16 cellular contexts compared by ENCODE assay signal in genomic region chr1:17099941-17100340, GRCh38. TPM values are rescaled to one million over a fixed set of nuclear protein-coding genes. Genes with fewer than 3 reads are reported as not detected.
"Had no signal": no experiment of that assay in that cellular context is flagged by ENCODE, and none has a peak within 500 bp of the region (broad histone marks: within the 10 kb centered on the region; RNA-seq: fewer than 3 reads in every experiment).

No MANE protein-coding gene starts in this region.

- H3K36me3 ChIP-seq: cardiac muscle cell, tibial artery, uterus had no signal

- H2AFZ ChIP-seq: hepatocyte had no signal

- FAIRE-seq: astrocyte, colon had no signal

- H3K4me1 ChIP-seq: uterus had no signal

- H3K4me3 Mint-ChIP-seq: naive B cell; stimulated activated memory B cell treated with anti-CD40 and anti-IgM and Interleukin-4, amounts not matched to agents 10 μg/mL and 1 μg/mL and 100 μg/mL, for 72 hours had no signal

- H3K4me2 ChIP-seq: hepatocyte had no signal

- H3K9me3 Mint-ChIP-seq: naive B cell; stimulated activated memory B cell treated with anti-CD40 and anti-IgM and Interleukin-4, amounts not matched to agents 10 μg/mL and 1 μg/mL and 100 μg/mL, for 72 hours had no signal

- H3K27me3 Mint-ChIP-seq: naive B cell had no signal

- H3K79me2 ChIP-seq: hepatocyte had no signal

- H3K9me3 ChIP-seq: tibial artery, uterus had no signal

- DNase-seq: activated CD4-positive, CD25-positive, alpha-beta regulatory T cell treated with anti-CD3 and anti-CD28 coated beads, Interleukin-2, amount 50 U/mL, for 72 hours; activated naive CD4-positive, alpha-beta T cell; islet precursor cell; naive B cell; retina; stimulated activated CD4-positive, alpha-beta T cell treated with anti-CD3 and anti-CD28 coated beads, Interleukin-2, amount 100 ng/mL, for 48 hours; tibial artery; uterus had no signal

- H3K27ac ChIP-seq: cardiac muscle cell, hepatocyte, tibial artery, uterus had no signal

- H3K27ac Mint-ChIP-seq: stimulated activated memory B cell treated with anti-CD40 and anti-IgM and Interleukin-4, amounts not matched to agents 10 μg/mL and 1 μg/mL and 100 μg/mL, for 72 hours had no signal

- ATAC-seq: esophagus mucosa; left lobe of liver; stimulated activated memory B cell treated with anti-CD40 and anti-IgM and Interleukin-4, amounts not matched to agents 10 μg/mL and 1 μg/mL and 100 μg/mL, for 72 hours had no signal

- H3K4me3 ChIP-seq: cardiac muscle cell, hepatocyte, tibial artery, uterus had no signal

- H3K36me3 Mint-ChIP-seq: naive B cell; stimulated activated memory B cell treated with anti-CD40 and anti-IgM and Interleukin-4, amounts not matched to agents 10 μg/mL and 1 μg/mL and 100 μg/mL, for 72 hours had no signal

- H3K27me3 ChIP-seq: cardiac muscle cell, hepatocyte, tibial artery, uterus had no signal

RNA-seq across cellular contexts. Expression of gene PADI2, which starts 19.3 kb away (rescaled TPM):
- total RNA-seq: activated CD8-positive, alpha-beta memory T cell treated with anti-CD3 and anti-CD28 coated beads for 36 hours had no signal
